In the genomic region with DNA sequence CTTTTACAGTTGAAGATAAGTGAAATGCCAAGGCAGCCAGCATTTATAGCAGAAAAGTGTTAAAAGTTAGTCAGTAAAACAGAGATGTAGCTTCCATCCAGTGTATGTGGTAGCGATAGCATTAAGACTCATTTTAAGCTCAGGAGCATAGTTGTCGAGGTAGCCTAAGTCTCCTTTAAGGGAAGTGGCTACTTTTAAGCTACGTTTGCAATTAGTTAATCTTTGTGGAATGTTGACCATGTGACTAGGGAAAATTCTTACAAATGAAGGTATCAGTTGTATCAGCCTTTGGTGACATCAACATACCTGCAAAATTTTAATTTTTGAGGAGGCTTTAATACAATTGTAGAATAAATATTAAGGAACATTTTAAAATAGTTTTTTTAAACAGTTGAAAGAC, we compare ENCODE assay signal across 25 cellular contexts.
A peak's percentile ranks its signal among the peaks of the same experiment; 100 is the strongest.
DNase-seq lines count a peak whose midpoint lies in the region; ATAC-seq and TF ChIP-seq lines count a peak whose summit lies in the region.
"Had no signal": no experiment of that assay in that cellular context is flagged by ENCODE, and none has a peak within 500 bp of the region (broad histone marks: within the 10 kb centered on the region; RNA-seq: fewer than 3 reads in every experiment).

No MANE protein-coding gene starts in this region.

- H3F3A ChIP-seq in neural progenitor cell (ENCODE audit: low read depth) = peaks cover 22% of the 10 kb centered on the region

- H3K4me2 ChIP-seq in neural progenitor cell = peak overlapping the region; percentile 19

- TF ChIP-seq CTCF in gastroesophageal sphincter (IDR thresholded peaks at IDR 0.05) (no peak), neural progenitor cell (IDR thresholded peaks at IDR 0.05) (no peak)

- no peaks in the 10 kb centered on the region for H3K79me2 ChIP-seq in neural progenitor cell (ENCODE audit: low read depth)

- H3K9me3 ChIP-seq in gastroesophageal sphincter (no peaks in the 10 kb centered on the region), neural progenitor cell (ENCODE audit: low read depth) (no peaks in the 10 kb centered on the region)
- H3K9me3 ChIP-seq: adrenal gland, BE2C, lower lobe of right lung, psoas muscle, upper lobe of right lung had no signal

- ATAC-seq in gastroesophageal sphincter = no peak
- no peak for ATAC-seq in GM18519 (IDR thresholded peaks at IDR 0.05; ENCODE audit: low FRiP score, unreplicated experiment)
- no peak for ATAC-seq in GM21528 (IDR thresholded peaks at IDR 0.05; ENCODE audit: low FRiP score, unreplicated experiment)
- ATAC-seq: lower lobe of right lung, psoas muscle, upper lobe of right lung had no signal

- H3K36me3 ChIP-seq in gastroesophageal sphincter = no peaks in the 10 kb centered on the region
- no peaks in the 10 kb centered on the region for H3K36me3 ChIP-seq in neural progenitor cell
- H3K36me3 ChIP-seq: adrenal gland, BE2C, lower lobe of right lung, upper lobe of right lung had no signal

- no peak overlapping the region for H3K4me3 Mint-ChIP-seq in neural progenitor cell
- H3K4me3 Mint-ChIP-seq: activated T-cell treated with anti-CD3 and anti-CD28 coated beads, Interleukin-2, amount 50 U/mL, for 24 hours; neural crest cell; T-helper 1 cell treated with Interleukin-12 subunit alpha and Interleukin-12 subunit beta and Interleukin-4 antibody, amounts not matched to agents 30 μg/mL and 1 μg/mL, for 36 hours had no signal

- H3K36me3 Mint-ChIP-seq in neural progenitor cell = no peaks in the 10 kb centered on the region

- intact Hi-C loops in posterior vena cava (cut with DNase I) = no loop called here

- WGBS in gastroesophageal sphincter (ENCODE audit: low coverage in 1 of 2), 2 donors = 33 to 44% methylated on average over 3 of the region's 3 CpGs

- no peak overlapping the region for H2AFZ ChIP-seq in neural progenitor cell (replicated peaks)

- H3K27me3 ChIP-seq in gastroesophageal sphincter = no peaks in the 10 kb centered on the region
- no peaks in the 10 kb centered on the region for H3K27me3 ChIP-seq in neural progenitor cell
- H3K27me3 ChIP-seq: adrenal gland, BE2C, upper lobe of right lung had no signal

- peak overlapping the region; percentile 50 to 76 (median 66) for H3K27ac ChIP-seq in gastroesophageal sphincter
- H3K27ac ChIP-seq in neural progenitor cell = no peak overlapping the region
- H3K27ac ChIP-seq: adrenal gland, lower lobe of right lung, psoas muscle, upper lobe of right lung had no signal

- no peak overlapping the region for H3K27ac Mint-ChIP-seq in neural progenitor cell
- H3K27ac Mint-ChIP-seq: activated T-cell treated with anti-CD3 and anti-CD28 coated beads, Interleukin-2, amount 50 U/mL, for 24 hours; T-helper 1 cell treated with Interleukin-12 subunit alpha and Interleukin-12 subunit beta and Interleukin-4 antibody, amounts not matched to agents 30 μg/mL and 1 μg/mL, for 36 hours had no signal

- H3K9ac ChIP-seq in neural progenitor cell = no peak overlapping the region

- no peaks in the 10 kb centered on the region for H3K27me3 Mint-ChIP-seq in neural progenitor cell (ENCODE audit: insufficient read depth, low read depth)
- H3K27me3 Mint-ChIP-seq: activated T-cell treated with anti-CD3 and anti-CD28 coated beads, Interleukin-2, amount 50 U/mL, for 24 hours had no signal

- peaks cover 39% of the 10 kb centered on the region for H3K4me1 Mint-ChIP-seq in neural progenitor cell

- no peaks in the 10 kb centered on the region for H4K20me1 ChIP-seq in neural progenitor cell (ENCODE audit: low read depth)

- no peak for TF ChIP-seq EP300 in gastroesophageal sphincter (IDR thresholded peaks at IDR 0.05)

- DNase-seq in ELR (ENCODE audit: low read depth) = peak; percentile 20
- DNase-seq in amniotic epithelial cell (ENCODE audit: low read depth) = peak; percentile 19
- DNase-seq in neural progenitor cell (ENCODE audit: low spot score) = no peak
- DNase-seq in posterior vena cava (ENCODE audit: low spot score) = no peak
- DNase-seq in retina = no peak
- DNase-seq: activated CD4-positive, alpha-beta T cell treated with anti-CD3 and anti-CD28 coated beads for 48 hours; activated naive CD4-positive, alpha-beta T cell treated with Interleukin-2 at 50 U/mL for 16 hours; activated T-cell treated with anti-CD3 and anti-CD28 coated beads, Interleukin-2, amount 50 U/mL, for 24 hours; adrenal gland; BE2C; caudate nucleus; dermis blood vessel endothelial cell; DMS53; GF-D8; lower lobe of right lung; NCI-H1105; NCI-H1930; NCI-H69; psoas muscle; upper lobe of right lung had no signal

- H3K9me3 Mint-ChIP-seq in neural progenitor cell = no peaks in the 10 kb centered on the region
- H3K9me3 Mint-ChIP-seq: activated T-cell treated with anti-CD3 and anti-CD28 coated beads, Interleukin-2, amount 50 U/mL, for 24 hours; T-helper 1 cell treated with Interleukin-12 subunit alpha and Interleukin-12 subunit beta and Interleukin-4 antibody, amounts not matched to agents 30 μg/mL and 1 μg/mL, for 36 hours had no signal

- H3K4me3 ChIP-seq in gastroesophageal sphincter (no peak overlapping the region), neural progenitor cell (no peak overlapping the region)
- H3K4me3 ChIP-seq: adrenal gland, lower lobe of right lung, psoas muscle, upper lobe of right lung had no signal

- H3K4me1 ChIP-seq in gastroesophageal sphincter (peaks cover 0 to 26% (median 10%) of the 10 kb centered on the region in 3 donors), neural progenitor cell (peaks cover 37% of the 10 kb centered on the region)
- H3K4me1 ChIP-seq: adrenal gland, BE2C, lower lobe of right lung, psoas muscle, upper lobe of right lung had no signal

- TF ChIP-seq POLR2A in gastroesophageal sphincter (IDR thresholded peaks at IDR 0.05) = no peak

Comparison
In these comparisons a context has a peak if more than half of its experiments do, and no peak if none do; other contexts are left out.
1. DNase-seq: peak in ELR (single experiment) and amniotic epithelial cell (single experiment); none in neural progenitor cell (single experiment), posterior vena cava (single experiment) and retina (single experiment).